In the genomic region with DNA sequence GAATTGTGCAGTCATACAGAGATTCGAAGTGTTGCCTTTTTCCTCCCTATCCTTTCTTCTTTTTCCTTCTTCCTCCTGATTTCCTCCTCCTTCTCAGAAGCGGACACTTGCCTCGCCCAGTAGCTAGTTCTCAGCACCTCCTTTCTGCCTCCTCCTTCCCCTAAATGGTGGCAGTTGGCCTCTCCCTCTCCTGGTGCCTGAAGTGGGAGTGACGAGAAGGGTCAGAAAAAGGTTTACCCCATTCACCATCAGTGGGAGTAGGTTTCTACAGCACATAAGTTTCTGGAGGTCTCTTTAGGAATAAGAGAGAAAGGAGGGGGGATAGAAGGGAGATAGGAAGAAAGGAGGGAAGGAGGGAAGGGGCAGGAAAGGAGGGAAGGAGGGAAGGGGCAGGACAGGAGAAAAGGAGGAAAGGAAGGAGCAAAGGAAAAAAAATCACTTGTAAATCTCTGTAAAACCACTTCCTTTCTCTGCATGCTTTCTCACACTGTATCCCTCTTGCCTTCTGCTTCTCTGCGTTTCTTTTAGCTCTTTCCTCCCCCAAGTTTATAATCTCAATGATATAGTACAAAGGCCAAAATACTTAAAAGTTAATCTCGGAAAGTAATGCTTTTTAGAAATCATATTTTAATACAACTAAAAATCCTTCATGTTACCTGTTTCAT, we compare ENCODE assay signal across 9 cellular contexts. TPM values are rescaled to one million over a fixed set of nuclear protein-coding genes. Genes with fewer than 3 reads are reported as not detected.
A peak's percentile ranks its signal among the peaks of the same experiment; 100 is the strongest.
DNase-seq lines count a peak whose midpoint lies in the region; TF ChIP-seq lines count a peak whose summit lies in the region.
"Had no signal": no experiment of that assay in that cellular context is flagged by ENCODE, and none has a peak within 500 bp of the region (broad histone marks: within the 10 kb centered on the region; RNA-seq: fewer than 3 reads in every experiment).

No MANE protein-coding gene starts in this region.

- no peak overlapping the region for H3K27ac ChIP-seq in HUES6 (ENCODE audit: low read depth, low read length)
- H3K27ac ChIP-seq in temporal lobe (ENCODE audit: low read depth, low read length): peak overlapping the region; percentile 89
- H3K27ac ChIP-seq: foreskin keratinocyte had no signal

- TF ChIP-seq CTCF in mesothelial cell of epicardium (IDR thresholded peaks at IDR 0.05; ENCODE audit: unreplicated experiment): no peak

- H3K4me1 ChIP-seq in HUES6 (ENCODE audit: control insufficient read depth, insufficient read depth, low read length): peaks cover 26% of the 10 kb centered on the region

- H3K4me3 ChIP-seq in HUES6 (ENCODE audit: low read depth, low read length): no peak overlapping the region

- H3K27ac Mint-ChIP-seq in mesothelial cell of epicardium: peak overlapping the region; percentile 97

- H3K9me3 Mint-ChIP-seq in mesothelial cell of epicardium: no peaks in the 10 kb centered on the region

- no peak overlapping the region for H3K4me3 Mint-ChIP-seq in mesothelial cell of epicardium

- no peaks in the 10 kb centered on the region for H3K9me3 ChIP-seq in HUES6 (ENCODE audit: control insufficient read depth, insufficient read depth, low read depth, low read length)

- peak overlapping the region; percentile 2 for H3K9ac ChIP-seq in HUES6 (ENCODE audit: low read length)

- H3K4me1 Mint-ChIP-seq in mesothelial cell of epicardium: peaks cover 73% of the 10 kb centered on the region

- H3K27me3 ChIP-seq in HUES6 (ENCODE audit: control insufficient read depth, insufficient read depth, low read length): no peaks in the 10 kb centered on the region
- H3K27me3 ChIP-seq: foreskin keratinocyte had no signal

- no peaks in the 10 kb centered on the region for H3K27me3 Mint-ChIP-seq in mesothelial cell of epicardium (ENCODE audit: low read depth)

- H3K36me3 ChIP-seq in HUES6 (ENCODE audit: control insufficient read depth, insufficient read depth, low read length): no peaks in the 10 kb centered on the region

- DNase-seq in astrocyte of the hippocampus (ENCODE audit: low read depth, low spot score) (peak; percentile 31), mesothelial cell of epicardium (ENCODE audit: low spot score in 2 of 2, unreplicated experiment in 2 of 2) (no peak), D341Med (ENCODE audit: low spot score) (no peak), LoVo (ENCODE audit: low spot score) (no peak), NCI-H1436 treated with DMSO at 0.1 percent for 48 hours (lab: John Stamatoyannopoulos, UW) (no peak)
- DNase-seq: GF-D8 had no signal

- no peaks in the 10 kb centered on the region for H3K36me3 Mint-ChIP-seq in mesothelial cell of epicardium

RNA-seq across cellular contexts. Expression of gene C1orf105, which starts 20.3 kb away (rescaled TPM):
- total RNA-seq in mesothelial cell of epicardium (0.57 to 0.95 TPM in 2 of 3 replicates, not detected in the other), temporal lobe (not detected)
- total RNA-seq: foreskin keratinocyte had no signal

RNA-seq across cellular contexts. Expression of gene PIGC, which starts 43.7 kb away (rescaled TPM):
- total RNA-seq in mesothelial cell of epicardium: 31.9 to 33.9 TPM (median 33.3 TPM) in 3 replicates
- 17.2 TPM for total RNA-seq in temporal lobe
